In genomic region chr3:17808994-17809393, GRCh38 we compare ENCODE assay signal across 19 cellular contexts.
DNase-seq lines count a peak whose midpoint lies in the region; TF ChIP-seq lines count a peak whose summit lies in the region.
"Had no signal": no experiment of that assay in that cellular context is flagged by ENCODE, and none has a peak within 500 bp of the region (broad histone marks: within the 10 kb centered on the region; RNA-seq: fewer than 3 reads in every experiment).

No MANE protein-coding gene starts in this region.

- CTCF ChIA-PET in CD8-positive, alpha-beta memory T cell (lab: Charles Lee): no interaction called here

- no peaks in the 10 kb centered on the region for H3K9me3 ChIP-seq in CD8-positive, alpha-beta memory T cell (ENCODE audit: low read length)

- no peak for TF ChIP-seq CTCF in astrocyte of the spinal cord (IDR thresholded peaks at IDR 0.05; ENCODE audit: low read depth, low read length)

- peaks cover 7 to 15% (median 14%) of the 10 kb centered on the region in 3 donors for H3K4me1 Mint-ChIP-seq in CD8-positive, alpha-beta memory T cell
- H3K4me1 Mint-ChIP-seq: nephron had no signal

- POLR2A ChIA-PET in CD8-positive, alpha-beta memory T cell (lab: Charles Lee): no interaction called here

- H3K27ac Mint-ChIP-seq in CD8-positive, alpha-beta memory T cell: no peak overlapping the region
- H3K27ac Mint-ChIP-seq: CD4-positive, alpha-beta T cell; memory B cell; nephron; stimulated activated naive CD8-positive, alpha-beta T cell treated with anti-CD3 and anti-CD28 coated beads, Interleukin-15, Interleukin-2, amounts not matched to agents 100 ng/mL and 50 ng/mL, for 24 hours; WTC11 had no signal

- H3K36me3 ChIP-seq in CD8-positive, alpha-beta memory T cell (ENCODE audit: insufficient read depth, low read length): no peaks in the 10 kb centered on the region

- no peaks in the 10 kb centered on the region for H3K9me3 Mint-ChIP-seq in CD8-positive, alpha-beta memory T cell
- H3K9me3 Mint-ChIP-seq: CD4-positive, alpha-beta T cell; memory B cell; nephron; stimulated activated naive CD8-positive, alpha-beta T cell treated with anti-CD3 and anti-CD28 coated beads, Interleukin-15, Interleukin-2, amounts not matched to agents 100 ng/mL and 50 ng/mL, for 24 hours; WTC11 had no signal

- no peak overlapping the region for H3K4me3 Mint-ChIP-seq in CD8-positive, alpha-beta memory T cell
- H3K4me3 Mint-ChIP-seq: CD4-positive, alpha-beta T cell; memory B cell; nephron; stimulated activated naive CD8-positive, alpha-beta T cell treated with anti-CD3 and anti-CD28 coated beads, Interleukin-15, Interleukin-2, amounts not matched to agents 100 ng/mL and 50 ng/mL, for 24 hours; WTC11 had no signal

- H3K27ac ChIP-seq in CD8-positive, alpha-beta memory T cell (ENCODE audit: low read depth, low read length): no peak overlapping the region
- H3K27ac ChIP-seq: 22Rv1, coronary artery, RWPE1 had no signal

- DNase-seq in DMS 273 (lab: John Stamatoyannopoulos, UW; ENCODE audit: unreplicated experiment) (peak; percentile 4), DMS 273 treated with DMSO at 0.1 percent for 48 hours (lab: John Stamatoyannopoulos, UW) (no peak), NCI-H69 (lab: John Stamatoyannopoulos, UW) (peak; percentile 8), astrocyte of the spinal cord (ENCODE audit: low read depth, low spot score) (peak; percentile 23), iris pigment epithelial cell (ENCODE audit: low read depth) (peak; percentile 52), Ammon's horn (ENCODE audit: low spot score) (no peak), NOMO-1 (lab: John Stamatoyannopoulos, UW; ENCODE audit: unreplicated experiment in 2 of 2) (no peak)
- DNase-seq in CD8-positive, alpha-beta memory T cell: no peak
- DNase-seq: CD4-positive, alpha-beta T cell; GDM1; islet precursor cell; NCI-H1092 treated with DMSO at 0.1 percent for 48 hours had no signal

- no peak overlapping the region for H3K4me3 ChIP-seq in astrocyte of the spinal cord (ENCODE audit: low read depth, low read length)
- H3K4me3 ChIP-seq in CD8-positive, alpha-beta memory T cell (ENCODE audit: low read length): no peak overlapping the region
- H3K4me3 ChIP-seq: coronary artery had no signal

- in situ Hi-C loops in astrocyte of the spinal cord (cut with HindIII; ENCODE audit: low sequenced_read_pairs): no loop called here

- no peaks in the 10 kb centered on the region for H3K36me3 Mint-ChIP-seq in CD8-positive, alpha-beta memory T cell
- H3K36me3 Mint-ChIP-seq: memory B cell, WTC11 had no signal

- H3K27me3 ChIP-seq in CD8-positive, alpha-beta memory T cell (ENCODE audit: insufficient read depth, low read length, poor library complexity, severe bottlenecking): peaks cover 5% of the 10 kb centered on the region

- peaks cover 19 to 44% of the 10 kb centered on the region in 2 donors for H3K27me3 Mint-ChIP-seq in CD8-positive, alpha-beta memory T cell
- H3K27me3 Mint-ChIP-seq: CD4-positive, alpha-beta T cell had no signal

- peaks cover 4% of the 10 kb centered on the region for H3K4me1 ChIP-seq in CD8-positive, alpha-beta memory T cell (ENCODE audit: insufficient read depth, low read length)

Comparison
In these comparisons a context has a peak if more than half of its experiments do, and no peak if none do; other contexts are left out.
1. DNase-seq: peak in DMS 273 (single experiment), NCI-H69 (single experiment), astrocyte of the spinal cord (single experiment) and iris pigment epithelial cell (single experiment); none in DMS 273 treated with DMSO at 0.1 percent for 48 hours (single experiment), Ammon's horn (single experiment), CD8-positive, alpha-beta memory T cell (0 of 5) and NOMO-1 (0 of 2).